1 cellular context compared by ENCODE assay signal in genomic region chr22:28799125-28799833, GRCh38.
TF ChIP-seq lines count a peak whose summit lies in the region.

No MANE protein-coding gene starts in this region.

TF ChIP-seq in HEK293, 187 proteins besides CTCF, POLR2A, EP300 and RAD21 (continued from another document and continues in another):
- TF ChIP-seq, protein P1, sequence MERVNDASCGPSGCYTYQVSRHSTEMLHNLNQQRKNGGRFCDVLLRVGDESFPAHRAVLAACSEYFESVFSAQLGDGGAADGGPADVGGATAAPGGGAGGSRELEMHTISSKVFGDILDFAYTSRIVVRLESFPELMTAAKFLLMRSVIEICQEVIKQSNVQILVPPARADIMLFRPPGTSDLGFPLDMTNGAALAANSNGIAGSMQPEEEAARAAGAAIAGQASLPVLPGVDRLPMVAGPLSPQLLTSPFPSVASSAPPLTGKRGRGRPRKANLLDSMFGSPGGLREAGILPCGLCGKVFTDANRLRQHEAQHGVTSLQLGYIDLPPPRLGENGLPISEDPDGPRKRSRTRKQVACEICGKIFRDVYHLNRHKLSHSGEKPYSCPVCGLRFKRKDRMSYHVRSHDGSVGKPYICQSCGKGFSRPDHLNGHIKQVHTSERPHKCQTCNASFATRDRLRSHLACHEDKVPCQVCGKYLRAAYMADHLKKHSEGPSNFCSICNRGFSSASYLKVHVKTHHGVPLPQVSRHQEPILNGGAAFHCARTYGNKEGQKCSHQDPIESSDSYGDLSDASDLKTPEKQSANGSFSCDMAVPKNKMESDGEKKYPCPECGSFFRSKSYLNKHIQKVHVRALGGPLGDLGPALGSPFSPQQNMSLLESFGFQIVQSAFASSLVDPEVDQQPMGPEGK (tag by site-specific recombination; IDR thresholded peaks at IDR 0.05): no peak
- TF ChIP-seq HOXA7 (CRISPR knock-in tag; IDR thresholded peaks at IDR 0.05; ENCODE audit: borderline replicate concordance): no peak
- TF ChIP-seq ZNF792 (tag by site-specific recombination; IDR thresholded peaks at IDR 0.05): no peak
- TF ChIP-seq, protein P2, sequence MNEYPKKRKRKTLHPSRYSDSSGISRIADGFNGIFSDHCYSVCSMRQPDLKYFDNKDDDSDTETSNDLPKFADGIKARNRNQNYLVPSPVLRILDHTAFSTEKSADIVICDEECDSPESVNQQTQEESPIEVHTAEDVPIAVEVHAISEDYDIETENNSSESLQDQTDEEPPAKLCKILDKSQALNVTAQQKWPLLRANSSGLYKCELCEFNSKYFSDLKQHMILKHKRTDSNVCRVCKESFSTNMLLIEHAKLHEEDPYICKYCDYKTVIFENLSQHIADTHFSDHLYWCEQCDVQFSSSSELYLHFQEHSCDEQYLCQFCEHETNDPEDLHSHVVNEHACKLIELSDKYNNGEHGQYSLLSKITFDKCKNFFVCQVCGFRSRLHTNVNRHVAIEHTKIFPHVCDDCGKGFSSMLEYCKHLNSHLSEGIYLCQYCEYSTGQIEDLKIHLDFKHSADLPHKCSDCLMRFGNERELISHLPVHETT (tag by site-specific recombination; IDR thresholded peaks at IDR 0.05): no peak
- no peak for TF ChIP-seq REPIN1 (tag by site-specific recombination; IDR thresholded peaks at IDR 0.05; ENCODE audit: low read depth)
- TF ChIP-seq TRIM28 (IDR thresholded peaks at IDR 0.05; ENCODE audit: borderline replicate concordance, low read length): no peak
- no peak for TF ChIP-seq ZNF571 (tag by site-specific recombination; IDR thresholded peaks at IDR 0.05)
- no peak for TF ChIP-seq ZNF37A (tag by site-specific recombination; IDR thresholded peaks at IDR 0.05)
- no peak for TF ChIP-seq ZNF747 (tag by site-specific recombination; IDR thresholded peaks at IDR 0.05)
- TF ChIP-seq ZSCAN30 (tag by site-specific recombination; IDR thresholded peaks at IDR 0.05): peak; percentile 79; the same call in 1 of the 2 replicates
- TF ChIP-seq, protein P3, sequence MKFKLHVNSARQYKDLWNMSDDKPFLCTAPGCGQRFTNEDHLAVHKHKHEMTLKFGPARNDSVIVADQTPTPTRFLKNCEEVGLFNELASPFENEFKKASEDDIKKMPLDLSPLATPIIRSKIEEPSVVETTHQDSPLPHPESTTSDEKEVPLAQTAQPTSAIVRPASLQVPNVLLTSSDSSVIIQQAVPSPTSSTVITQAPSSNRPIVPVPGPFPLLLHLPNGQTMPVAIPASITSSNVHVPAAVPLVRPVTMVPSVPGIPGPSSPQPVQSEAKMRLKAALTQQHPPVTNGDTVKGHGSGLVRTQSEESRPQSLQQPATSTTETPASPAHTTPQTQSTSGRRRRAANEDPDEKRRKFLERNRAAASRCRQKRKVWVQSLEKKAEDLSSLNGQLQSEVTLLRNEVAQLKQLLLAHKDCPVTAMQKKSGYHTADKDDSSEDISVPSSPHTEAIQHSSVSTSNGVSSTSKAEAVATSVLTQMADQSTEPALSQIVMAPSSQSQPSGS (tag by site-specific recombination; IDR thresholded peaks at IDR 0.05; ENCODE audit: low read depth): peak; percentile 93
- TF ChIP-seq ZNF292 (tag by site-specific recombination; IDR thresholded peaks at IDR 0.05; ENCODE audit: borderline replicate concordance, low read depth): no peak
- TF ChIP-seq ZFHX2 (tag by site-specific recombination; conservative IDR thresholded peaks at IDR 0.05): no peak
- no peak for TF ChIP-seq ZNF391 (tag by site-specific recombination; IDR thresholded peaks at IDR 0.05; ENCODE audit: borderline replicate concordance, low read depth)
- TF ChIP-seq ZNF10 (tag by site-specific recombination; IDR thresholded peaks at IDR 0.05): no peak; the same call in 1 of the 2 replicates
- no peak for TF ChIP-seq HOXC10 (CRISPR knock-in tag; IDR thresholded peaks at IDR 0.05)
- no peak for TF ChIP-seq ZNF585B (tag by site-specific recombination; IDR thresholded peaks at IDR 0.05)
- peak; percentile 73; the same call in 1 of the 2 replicates for TF ChIP-seq ZNF660 (tag by site-specific recombination; IDR thresholded peaks at IDR 0.05)
- TF ChIP-seq ZNF623 (tag by site-specific recombination; IDR thresholded peaks at IDR 0.05): 0 out of 2 replicates have a peak, but pooled peaks have one; percentile 4
- 0 out of 2 replicates have a peak, but pooled peaks have one; percentile 26 for TF ChIP-seq INSM2 (tag by site-specific recombination; IDR thresholded peaks at IDR 0.05)
- no peak for TF ChIP-seq ZNF544 (tag by site-specific recombination; IDR thresholded peaks at IDR 0.05)
- no peak for TF ChIP-seq ZNF157 (tag by site-specific recombination; IDR thresholded peaks at IDR 0.05)
- TF ChIP-seq PRDM6 (tag by site-specific recombination; IDR thresholded peaks at IDR 0.05): peak; percentile 59
- TF ChIP-seq HIC1 (tag by site-specific recombination; IDR thresholded peaks at IDR 0.05): no peak
- TF ChIP-seq ZNF488 (tag by site-specific recombination; IDR thresholded peaks at IDR 0.05): no peak
- TF ChIP-seq ZNF621 (tag by site-specific recombination; IDR thresholded peaks at IDR 0.05): no peak
- no peak for TF ChIP-seq ZNF426 (tag by site-specific recombination; IDR thresholded peaks at IDR 0.05)
- no peak; the same call in 1 of the 2 replicates for TF ChIP-seq ZNF394 (tag by site-specific recombination; IDR thresholded peaks at IDR 0.05; ENCODE audit: borderline replicate concordance)
- no peak for TF ChIP-seq SCRT1 (tag by site-specific recombination; IDR thresholded peaks at IDR 0.05; ENCODE audit: borderline replicate concordance)
- TF ChIP-seq, protein P4, sequence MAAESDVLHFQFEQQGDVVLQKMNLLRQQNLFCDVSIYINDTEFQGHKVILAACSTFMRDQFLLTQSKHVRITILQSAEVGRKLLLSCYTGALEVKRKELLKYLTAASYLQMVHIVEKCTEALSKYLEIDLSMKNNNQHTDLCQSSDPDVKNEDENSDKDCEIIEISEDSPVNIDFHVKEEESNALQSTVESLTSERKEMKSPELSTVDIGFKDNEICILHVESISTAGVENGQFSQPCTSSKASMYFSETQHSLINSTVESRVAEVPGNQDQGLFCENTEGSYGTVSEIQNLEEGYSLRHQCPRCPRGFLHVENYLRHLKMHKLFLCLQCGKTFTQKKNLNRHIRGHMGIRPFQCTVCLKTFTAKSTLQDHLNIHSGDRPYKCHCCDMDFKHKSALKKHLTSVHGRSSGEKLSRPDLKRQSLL (tag by site-specific recombination; IDR thresholded peaks at IDR 0.05): no peak
- no peak for TF ChIP-seq ZNF23 (tag by site-specific recombination; IDR thresholded peaks at IDR 0.05; ENCODE audit: borderline replicate concordance)
- no peak for TF ChIP-seq ZNF354C (tag by site-specific recombination; IDR thresholded peaks at IDR 0.05; ENCODE audit: borderline replicate concordance, low read depth)
- TF ChIP-seq ZNF274 (IDR thresholded peaks at IDR 0.05; ENCODE audit: low read length): no peak
- no peak for TF ChIP-seq ZNF274 (tag by site-specific recombination; IDR thresholded peaks at IDR 0.05; ENCODE audit: borderline replicate concordance)
- no peak for TF ChIP-seq ZNF350 (tag by site-specific recombination; IDR thresholded peaks at IDR 0.05)
- no peak for TF ChIP-seq ZBTB8A (tag by site-specific recombination; IDR thresholded peaks at IDR 0.05)
- TF ChIP-seq GLIS1 (tag by site-specific recombination; IDR thresholded peaks at IDR 0.05): no peak
- TF ChIP-seq PRDM10 (tag by site-specific recombination; IDR thresholded peaks at IDR 0.05): peak; percentile 87
